In the genomic region with DNA sequence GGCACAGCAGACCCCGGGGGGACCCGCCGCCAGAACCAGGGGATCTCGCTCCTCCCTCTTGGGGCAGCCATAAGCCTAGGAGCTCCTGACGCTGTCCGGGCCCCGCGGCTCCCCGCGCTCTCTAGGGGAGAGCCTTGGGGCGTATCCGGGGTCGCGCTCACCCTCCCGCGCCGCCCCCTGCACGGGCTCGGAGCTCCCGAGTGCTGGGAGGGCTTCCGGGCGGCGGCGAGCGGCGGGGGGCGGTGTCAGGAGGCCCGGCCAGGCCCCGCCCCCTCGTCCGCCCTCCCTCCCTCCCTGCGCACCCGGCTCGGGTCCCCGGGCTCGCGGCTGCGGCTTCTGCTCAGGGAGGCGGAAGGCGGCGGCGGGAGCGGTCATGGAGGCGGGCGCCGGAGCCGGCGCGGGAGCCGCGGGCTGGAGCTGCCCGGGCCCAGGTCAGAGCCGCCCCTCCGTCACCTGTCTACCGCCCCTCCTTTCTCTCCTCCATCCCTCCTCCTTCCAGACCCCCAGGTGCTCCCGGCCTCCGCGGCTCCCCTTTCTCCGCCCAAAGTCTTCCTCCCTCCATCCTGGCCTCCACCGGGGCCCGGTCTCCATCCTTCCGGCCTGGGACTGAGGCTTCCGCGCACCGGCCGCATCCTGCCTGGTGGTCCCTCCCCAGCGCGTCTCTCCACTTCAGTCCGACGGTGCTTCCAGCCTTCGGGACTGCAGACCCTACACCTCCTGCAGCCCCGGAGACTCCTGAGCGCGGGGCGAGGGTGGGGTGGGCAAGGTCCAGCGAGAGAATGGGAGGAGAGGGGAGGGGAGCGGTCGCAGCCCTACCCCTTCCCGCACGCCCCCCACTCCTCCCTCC, we compare ENCODE assay signal across 8 cellular contexts. TPM values are rescaled to one million over a fixed set of nuclear protein-coding genes. Genes with fewer than 3 reads are reported as not detected.
DNase-seq lines count a peak whose midpoint lies in the region; ATAC-seq lines count a peak whose summit lies in the region.

No MANE protein-coding gene starts in this region.

- peaks cover 7 to 10% of the 10 kb centered on the region in 2 donors for H3K4me1 ChIP-seq in duodenal mucosa (ENCODE audit: control insufficient read depth in 1 of 2, insufficient read depth in 2 of 2, low read length in 2 of 2)

- peak overlapping the region; percentile 77 for H3K4me3 Mint-ChIP-seq in activated CD4-positive, alpha-beta memory T cell treated with anti-CD3 and anti-CD28 coated beads for 36 hours

- no peaks in the 10 kb centered on the region for H3K36me3 Mint-ChIP-seq in activated CD4-positive, alpha-beta memory T cell treated with anti-CD3 and anti-CD28 coated beads for 36 hours

- no peaks in the 10 kb centered on the region for H3K36me3 ChIP-seq in duodenal mucosa (ENCODE audit: control insufficient read depth in 1 of 2, insufficient read depth in 2 of 2, low read length in 2 of 2)

- H3K27ac ChIP-seq in duodenal mucosa (ENCODE audit: low read depth, low read length) = no peak overlapping the region

- H3K9me3 ChIP-seq in duodenal mucosa (ENCODE audit: control insufficient read depth in 1 of 2, low read length in 2 of 2) = no peaks in the 10 kb centered on the region

- H3K27ac Mint-ChIP-seq in activated CD4-positive, alpha-beta memory T cell treated with anti-CD3 and anti-CD28 coated beads for 36 hours = no peak overlapping the region

- intact Hi-C loops in activated CD4-positive, alpha-beta memory T cell treated with anti-CD3 and anti-CD28 coated beads for 36 hours (cut with micrococcal nuclease) = loop anchor here (2.0 to 5.0 kb wide), 2 partner anchors 54 to 71 kb away; a partner anchor contains a TSS

- H3K9ac ChIP-seq in duodenal mucosa (ENCODE audit: low read depth in 1 of 2, low read length in 2 of 2) = peak overlapping the region; percentile 25 to 57

- no peaks in the 10 kb centered on the region for H3K27me3 Mint-ChIP-seq in activated CD4-positive, alpha-beta memory T cell treated with anti-CD3 and anti-CD28 coated beads for 36 hours

- peak; percentile 56 for ATAC-seq in GM18520 (IDR thresholded peaks at IDR 0.05; ENCODE audit: unreplicated experiment)
- peak; percentile 81 for ATAC-seq in HG03045 (IDR thresholded peaks at IDR 0.05; ENCODE audit: unreplicated experiment)

- CTCF ChIA-PET in activated CD4-positive, alpha-beta memory T cell treated with anti-CD3 and anti-CD28 coated beads for 36 hours (lab: Charles Lee) = interaction anchor here (1.0 kb wide), 1 partner anchor 53 kb away, joined by 3 read pairs; no protein-coding TSS in a partner anchor

- no peaks in the 10 kb centered on the region for H3K9me3 Mint-ChIP-seq in activated CD4-positive, alpha-beta memory T cell treated with anti-CD3 and anti-CD28 coated beads for 36 hours

- peaks cover 0 to 5% of the 10 kb centered on the region in 2 donors for H3K27me3 ChIP-seq in duodenal mucosa (ENCODE audit: control insufficient read depth in 1 of 2, insufficient read depth in 2 of 2, low read length in 2 of 2)

- DNase-seq in A172 (ENCODE audit: low spot score) (peak; percentile 40), NCI-H510A (lab: John Stamatoyannopoulos, UW) (peak; percentile 53), medulla oblongata (ENCODE audit: extremely low spot score) (peak; percentile 51)
- peak; percentile 83 for DNase-seq in activated CD4-positive, alpha-beta memory T cell treated with anti-CD3 and anti-CD28 coated beads for 36 hours
- DNase-seq in stimulated activated CD8-positive, alpha-beta memory T cell treated with anti-CD3 and anti-CD28 coated beads, Interleukin-12 subunit alpha, Interleukin-12 subunit beta, amount 100 ng/mL, for 1 hour (ENCODE audit: low read depth) = peak; percentile 56

- H3K4me3 ChIP-seq in duodenal mucosa (ENCODE audit: low read depth in 1 of 2, low read length in 2 of 2) = peak overlapping the region; percentile 67 to 80

- POLR2A ChIA-PET in activated CD4-positive, alpha-beta memory T cell treated with anti-CD3 and anti-CD28 coated beads for 36 hours (lab: Charles Lee) = no interaction called here

- no peaks in the 10 kb centered on the region for H3K4me1 Mint-ChIP-seq in activated CD4-positive, alpha-beta memory T cell treated with anti-CD3 and anti-CD28 coated beads for 36 hours (ENCODE audit: low read depth)

RNA-seq across cellular contexts. Expression of a gene that starts 0.4 kb away (rescaled TPM):
- total RNA-seq in A172 (2014; rRNA removed; shearing (Covaris generic)) = 5.3 and 7.0 TPM in 2 replicates
- total RNA-seq in activated CD4-positive, alpha-beta memory T cell treated with anti-CD3 and anti-CD28 coated beads for 36 hours = 1 to 10 TPM; 8.8 to 8.9 TPM

RNA-seq across cellular contexts. Expression of a gene that starts 15.8 kb away (rescaled TPM):
- total RNA-seq in A172 (2014; rRNA removed; shearing (Covaris generic)) = not detected in 2 replicates
- not detected for total RNA-seq in activated CD4-positive, alpha-beta memory T cell treated with anti-CD3 and anti-CD28 coated beads for 36 hours

RNA-seq across cellular contexts. Expression of a gene that starts 38.9 kb away (rescaled TPM):
- total RNA-seq in A172 (2014; rRNA removed; shearing (Covaris generic)) = 23.1 and 33.3 TPM in 2 replicates
- under 1 TPM in 1 of 2 experiments, not detected in 1; 0.05 TPM for total RNA-seq in activated CD4-positive, alpha-beta memory T cell treated with anti-CD3 and anti-CD28 coated beads for 36 hours

RNA-seq across cellular contexts. Expression of a gene that starts 52.2 kb away (rescaled TPM):
- total RNA-seq in A172 (2014; rRNA removed; shearing (Covaris generic)) = 420 and 457 TPM in 2 replicates
- total RNA-seq in activated CD4-positive, alpha-beta memory T cell treated with anti-CD3 and anti-CD28 coated beads for 36 hours = 10 to 100 TPM; 43.2 to 44.2 TPM

Comparison
In these comparisons a context has a peak if more than half of its experiments do, and no peak if none do; other contexts are left out.
1. RNA of a gene that starts 38.9 kb away (total RNA-seq): 23.1 to 33.3 TPM in A172; 0.05 TPM in activated CD4-positive, alpha-beta memory T cell treated with anti-CD3 and anti-CD28 coated beads for 36 hours; every median in the first group is over 10 times any median in the second.
2. Peak in every context shown above with its lines, with median percentiles within 50 percentile points of each other: DNase-seq.